Comparison of ENCODE assay signal across 9 cellular contexts in the genomic region with DNA sequence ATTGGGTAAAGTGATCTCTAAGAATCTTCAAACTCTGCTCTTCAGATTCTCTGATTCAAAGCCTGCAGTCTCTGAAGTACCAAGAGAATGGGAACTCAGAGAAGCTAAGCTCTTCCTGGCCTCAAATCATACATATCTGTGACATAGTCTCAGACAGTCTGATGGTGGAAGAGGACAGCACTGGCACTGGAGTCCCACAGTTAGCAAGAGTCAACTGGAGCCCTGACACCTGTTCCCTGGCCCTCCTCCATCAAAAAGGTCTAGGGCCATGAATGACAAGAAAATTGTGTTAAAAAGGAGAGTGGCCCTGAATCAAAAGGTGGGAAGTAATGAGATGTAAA. TPM values are rescaled to one million over a fixed set of nuclear protein-coding genes. Genes with fewer than 3 reads are reported as not detected.
DNase-seq lines count a peak whose midpoint lies in the region; ATAC-seq and TF ChIP-seq lines count a peak whose summit lies in the region.
"Had no signal": no experiment of that assay in that cellular context is flagged by ENCODE, and none has a peak within 500 bp of the region (broad histone marks: within the 10 kb centered on the region; RNA-seq: fewer than 3 reads in every experiment).

No MANE protein-coding gene starts in this region.

- no peak for TF ChIP-seq CTCF in activated CD8-positive, alpha-beta T cell treated with anti-CD3 and anti-CD28 coated beads for 36 hours (IDR thresholded peaks at IDR 0.05)
- no peak for TF ChIP-seq CTCF in upper lobe of right lung (IDR thresholded peaks at IDR 0.05)
- TF ChIP-seq CTCF in Caco-2 (IDR thresholded peaks at IDR 0.05; ENCODE audit: insufficient read depth in 1 of 2, low read depth in 1 of 2, low read length in 1 of 2, severe bottlenecking in 1 of 2, unreplicated experiment in 1 of 2) = no peak
- TF ChIP-seq CTCF in psoas muscle (IDR thresholded peaks at IDR 0.05) = no peak
- TF ChIP-seq CTCF in ovary (IDR thresholded peaks at IDR 0.05) = no peak

- peaks cover 97% of the 10 kb centered on the region for H3K4me1 Mint-ChIP-seq in activated naive CD4-positive, alpha-beta T cell treated with anti-CD3 and anti-CD28 coated beads for 36 hours (ENCODE audit: low read depth)
- H3K4me1 Mint-ChIP-seq in activated CD8-positive, alpha-beta T cell treated with anti-CD3 and anti-CD28 coated beads for 36 hours (ENCODE audit: low read depth) = peaks cover 93% of the 10 kb centered on the region
- H3K4me1 Mint-ChIP-seq in Caco-2 (ENCODE audit: low read depth, unreplicated experiment) = peaks cover 32% of the 10 kb centered on the region
- H3K4me1 Mint-ChIP-seq: nephron progenitor cell had no signal

- no peak for TF ChIP-seq POLR2A in ovary (IDR thresholded peaks at IDR 0.05)

- no peak for DNase-seq in activated naive CD4-positive, alpha-beta T cell treated with anti-CD3 and anti-CD28 coated beads for 36 hours
- no peak for DNase-seq in activated naive CD4-positive, alpha-beta T cell treated with anti-CD3 and anti-CD28 coated beads, Interleukin-2, amount 50 U/mL, for 16 hours
- DNase-seq in activated CD8-positive, alpha-beta T cell treated with anti-CD3 and anti-CD28 coated beads for 36 hours = no peak
- DNase-seq in upper lobe of right lung (no peak), Caco-2 (no peak), psoas muscle (no peak), ovary (no peak)
- DNase-seq: nephron progenitor cell had no signal

- intact Hi-C loops in activated naive CD4-positive, alpha-beta T cell treated with anti-CD3 and anti-CD28 coated beads for 36 hours (cut with micrococcal nuclease) = loop anchor here (1.0 to 10.0 kb wide), 10 partner anchors 14 to 1796 kb away; a partner anchor contains a TSS
- intact Hi-C loops in activated CD8-positive, alpha-beta T cell treated with anti-CD3 and anti-CD28 coated beads for 36 hours (cut with micrococcal nuclease) = loop anchor here (1.0 to 10.0 kb wide), 6 partner anchors 9 to 504 kb away; no protein-coding TSS in a partner anchor
- intact Hi-C loops in upper lobe of right lung (cut with DNase I) = no loop called here
- intact Hi-C loops in Caco-2 (cut with micrococcal nuclease; ENCODE audit: unreplicated experiment) = no loop called here
- intact Hi-C loops in psoas muscle (cut with DNase I) = no loop called here
- intact Hi-C loops in ovary (cut with DNase I) = no loop called here

- CTCF ChIA-PET in activated naive CD4-positive, alpha-beta T cell treated with anti-CD3 and anti-CD28 coated beads for 36 hours (lab: Charles Lee) = interaction anchor here (0.6 to 12.4 kb wide), 12 partner anchors 9 to 496 kb away, joined by 3 to 382 read pairs (median 3); no protein-coding TSS in a partner anchor
- CTCF ChIA-PET in activated CD8-positive, alpha-beta T cell treated with anti-CD3 and anti-CD28 coated beads for 36 hours (lab: Charles Lee) = interaction anchor here (0.8 to 8.6 kb wide), 14 partner anchors 9 to 505 kb away, joined by 3 to 145 read pairs (median 5); no protein-coding TSS in a partner anchor
- CTCF ChIA-PET in Caco-2 (lab: Charles Lee) = interaction anchor here (0.6 to 1.6 kb wide), 2 partner anchors 10 to 176 kb away, joined by 3 to 4 read pairs; no protein-coding TSS in a partner anchor

- H3K36me3 ChIP-seq in upper lobe of right lung (no peaks in the 10 kb centered on the region), Caco-2 (ENCODE audit: control insufficient read depth, insufficient read depth, low read length) (no peaks in the 10 kb centered on the region), psoas muscle (ENCODE audit: insufficient read depth in 1 of 2, low read depth in 1 of 2) (no peaks in the 10 kb centered on the region), ovary (no peaks in the 10 kb centered on the region)

- no peak overlapping the region for H3K4me3 ChIP-seq in upper lobe of right lung
- no peak overlapping the region for H3K4me3 ChIP-seq in Caco-2 (ENCODE audit: low read depth, low read length)
- no peak overlapping the region for H3K4me3 ChIP-seq in psoas muscle
- no peak overlapping the region for H3K4me3 ChIP-seq in ovary

- H3K27me3 ChIP-seq in upper lobe of right lung (peaks cover 6% of the 10 kb centered on the region), Caco-2 (replicated peaks; ENCODE audit: control insufficient read depth, insufficient read depth, low read length) (no peaks in the 10 kb centered on the region), psoas muscle (ENCODE audit: insufficient read depth in 3 of 3, low read length in 2 of 3) (peaks cover 0 to 7% (median 4%) of the 10 kb centered on the region in 3 donors), ovary (no peaks in the 10 kb centered on the region)

- H3K9me3 ChIP-seq in upper lobe of right lung (no peaks in the 10 kb centered on the region), Caco-2 (no peaks in the 10 kb centered on the region), psoas muscle (no peaks in the 10 kb centered on the region), ovary (no peaks in the 10 kb centered on the region)

- H3K27me3 Mint-ChIP-seq in activated naive CD4-positive, alpha-beta T cell treated with anti-CD3 and anti-CD28 coated beads for 36 hours (ENCODE audit: low read depth) = no peaks in the 10 kb centered on the region
- H3K27me3 Mint-ChIP-seq in activated CD8-positive, alpha-beta T cell treated with anti-CD3 and anti-CD28 coated beads for 36 hours = no peaks in the 10 kb centered on the region
- no peaks in the 10 kb centered on the region for H3K27me3 Mint-ChIP-seq in Caco-2 (ENCODE audit: insufficient read depth, unreplicated experiment)

- no peaks in the 10 kb centered on the region for H3K9me3 Mint-ChIP-seq in activated naive CD4-positive, alpha-beta T cell treated with anti-CD3 and anti-CD28 coated beads for 36 hours
- H3K9me3 Mint-ChIP-seq in activated CD8-positive, alpha-beta T cell treated with anti-CD3 and anti-CD28 coated beads for 36 hours = no peaks in the 10 kb centered on the region
- H3K9me3 Mint-ChIP-seq in Caco-2 (ENCODE audit: unreplicated experiment) = no peaks in the 10 kb centered on the region
- H3K9me3 Mint-ChIP-seq: nephron progenitor cell had no signal

- H3K36me3 Mint-ChIP-seq in activated naive CD4-positive, alpha-beta T cell treated with anti-CD3 and anti-CD28 coated beads for 36 hours (ENCODE audit: low read depth) = peaks cover 17% of the 10 kb centered on the region
- peaks cover 23% of the 10 kb centered on the region for H3K36me3 Mint-ChIP-seq in activated CD8-positive, alpha-beta T cell treated with anti-CD3 and anti-CD28 coated beads for 36 hours (ENCODE audit: low read depth)
- no peaks in the 10 kb centered on the region for H3K36me3 Mint-ChIP-seq in Caco-2 (ENCODE audit: insufficient read depth, unreplicated experiment)

- TF ChIP-seq EP300 in ovary (IDR thresholded peaks at IDR 0.05) = no peak

- H3K4me3 Mint-ChIP-seq in activated naive CD4-positive, alpha-beta T cell treated with anti-CD3 and anti-CD28 coated beads for 36 hours = peak overlapping the region; percentile 66
- H3K4me3 Mint-ChIP-seq in activated CD8-positive, alpha-beta T cell treated with anti-CD3 and anti-CD28 coated beads for 36 hours = peak overlapping the region; percentile 100
- H3K4me3 Mint-ChIP-seq in Caco-2 (ENCODE audit: unreplicated experiment) = no peak overlapping the region
- H3K4me3 Mint-ChIP-seq: nephron progenitor cell had no signal

- BruUV-seq in Caco-2 (replicated peaks; lab: Mats Ljungman, UMichigan) = no TSS peak

- H3K27ac ChIP-seq in upper lobe of right lung (peak overlapping the region; percentile 51), psoas muscle (no peak overlapping the region), ovary (no peak overlapping the region)

- ATAC-seq in HG03064 (IDR thresholded peaks at IDR 0.05; ENCODE audit: low read depth, unreplicated experiment) = peak; percentile 27
- ATAC-seq in activated CD8-positive, alpha-beta T cell treated with anti-CD3 and anti-CD28 coated beads for 36 hours = peak; percentile 15
- no peak for ATAC-seq in upper lobe of right lung
- no peak for ATAC-seq in psoas muscle

- no peaks in the 10 kb centered on the region for H3K4me1 ChIP-seq in upper lobe of right lung
- peaks cover 12% of the 10 kb centered on the region for H3K4me1 ChIP-seq in Caco-2
- no peaks in the 10 kb centered on the region for H3K4me1 ChIP-seq in psoas muscle
- no peaks in the 10 kb centered on the region for H3K4me1 ChIP-seq in ovary (ENCODE audit: insufficient read depth)

- peak overlapping the region; percentile 99 for H3K27ac Mint-ChIP-seq in activated naive CD4-positive, alpha-beta T cell treated with anti-CD3 and anti-CD28 coated beads for 36 hours
- peak overlapping the region; percentile 97 for H3K27ac Mint-ChIP-seq in activated CD8-positive, alpha-beta T cell treated with anti-CD3 and anti-CD28 coated beads for 36 hours
- H3K27ac Mint-ChIP-seq in Caco-2 (ENCODE audit: unreplicated experiment) = no peak overlapping the region
- H3K27ac Mint-ChIP-seq: nephron progenitor cell had no signal

- POLR2A ChIA-PET in activated CD8-positive, alpha-beta T cell treated with anti-CD3 and anti-CD28 coated beads for 36 hours (lab: Charles Lee) = interaction anchor here (0.7 to 25.3 kb wide), 19 partner anchors 10 to 576 kb away, joined by 3 to 1391 read pairs (median 4); a partner anchor contains a TSS
- POLR2A ChIA-PET in Caco-2 (lab: Charles Lee) = no interaction called here

RNA-seq across cellular contexts. Expression of a gene that starts 37.7 kb away (rescaled TPM):
- total RNA-seq in activated naive CD4-positive, alpha-beta T cell treated with anti-CD3 and anti-CD28 coated beads for 36 hours = under 1 TPM in 1 of 2 experiments, not detected in 1; 0.50 TPM
- total RNA-seq in activated CD8-positive, alpha-beta T cell treated with anti-CD3 and anti-CD28 coated beads for 36 hours = not detected
- total RNA-seq in upper lobe of right lung (not detected), Caco-2 (2022) (8.8 and 9.3 TPM in 2 replicates), psoas muscle (1 to 10 TPM in 2 of 4 donors, not detected in 2; 1.7 to 6.2 TPM), ovary (10 to 100 TPM in 2 of 7 donors, 1 to 10 TPM in 3, not detected in 2; 1.4 to 90.0 (median 5.3) TPM)
- polyA plus RNA-seq in psoas muscle (1 to 10 TPM in 1 of 3 donors, under 1 TPM in 2; 0.04 to 2.8 (median 0.66) TPM), ovary (1 to 10 TPM in 1 of 2 donors, not detected in 1; 1.5 TPM)

RNA-seq across cellular contexts. Expression of a gene that starts 46.4 kb away (rescaled TPM):
- 10 to 100 TPM; 22.1 to 22.8 TPM for total RNA-seq in activated naive CD4-positive, alpha-beta T cell treated with anti-CD3 and anti-CD28 coated beads for 36 hours
- total RNA-seq in activated CD8-positive, alpha-beta T cell treated with anti-CD3 and anti-CD28 coated beads for 36 hours = 1 to 10 TPM; 3.5 to 5.5 TPM
- 12.8 TPM for total RNA-seq in upper lobe of right lung
- 2.7 and 3.9 TPM in 2 replicates for total RNA-seq in Caco-2 (2022)
- 1 to 10 TPM in 3 of 4 donors, under 1 TPM in 1; 0.57 to 3.5 (median 2.7) TPM for total RNA-seq in psoas muscle
- polyA plus RNA-seq in psoas muscle = 1 to 10 TPM; 1.4 to 5.7 (median 2.9) TPM
- total RNA-seq in ovary = 10 to 100 TPM; 17.9 to 41.1 (median 31.9) TPM
- polyA plus RNA-seq in ovary = 10 to 100 TPM; 10.7 to 14.1 TPM

RNA-seq across cellular contexts. Expression of a gene that starts 59.2 kb away (rescaled TPM):
- total RNA-seq in activated naive CD4-positive, alpha-beta T cell treated with anti-CD3 and anti-CD28 coated beads for 36 hours = not detected
- total RNA-seq in activated CD8-positive, alpha-beta T cell treated with anti-CD3 and anti-CD28 coated beads for 36 hours = not detected
- not detected for total RNA-seq in upper lobe of right lung
- 18.1 TPM in 2 replicates for total RNA-seq in Caco-2 (2022)
- total RNA-seq in psoas muscle = 1 to 10 TPM in 2 of 4 donors, not detected in 2; 1.3 to 8.7 TPM
- 1 to 10 TPM in 2 of 3 donors, not detected in 1; 1.4 to 2.2 TPM for polyA plus RNA-seq in psoas muscle
- total RNA-seq in ovary = 10 to 100 TPM in 2 of 7 donors, 1 to 10 TPM in 1, under 1 TPM in 1, not detected in 3; 0.82 to 35.0 (median 18.6) TPM
- polyA plus RNA-seq in ovary = under 1 TPM in 1 of 2 donors, not detected in 1; 0.15 TPM

Comparison
In these comparisons a context has a peak if more than half of its experiments do, and no peak if none do; other contexts are left out.
1. ATAC-seq: peak in HG03064 (single experiment) and activated CD8-positive, alpha-beta T cell treated with anti-CD3 and anti-CD28 coated beads for 36 hours (single experiment); none in upper lobe of right lung (single experiment) and psoas muscle (0 of 4).
2. intact Hi-C loops: an anchor here in activated naive CD4-positive, alpha-beta T cell treated with anti-CD3 and anti-CD28 coated beads for 36 hours (1.0 to 10.0 kb wide) and activated CD8-positive, alpha-beta T cell treated with anti-CD3 and anti-CD28 coated beads for 36 hours (1.0 to 10.0 kb wide); none called in upper lobe of right lung, Caco-2, psoas muscle and ovary.